23 cellular contexts compared by ENCODE assay signal in genomic region chrX:53598169-53598568, GRCh38.
"Had no signal": no experiment of that assay in that cellular context is flagged by ENCODE, and none has a peak within 500 bp of the region (broad histone marks: within the 10 kb centered on the region; RNA-seq: fewer than 3 reads in every experiment).

No MANE protein-coding gene starts in this region.

- DNase-seq: activated CD4-positive, alpha-beta T cell treated with anti-CD3 and anti-CD28 coated beads for 1 hour; activated CD8-positive, alpha-beta memory T cell treated with anti-CD3 and anti-CD28 coated beads for 24 hours; activated gamma-delta T cell; activated naive CD4-positive, alpha-beta T cell treated with anti-CD3 and anti-CD28 coated beads, Interleukin-2, amount 10 ng/mL, durations not matched to agents 7 days and 5 days; activated T-cell treated with anti-CD3 and anti-CD28 coated beads, Interleukin-2, amount 50 U/mL, for 1 hour; central memory CD4-positive, alpha-beta T cell; foreskin fibroblast; heart left ventricle; kidney glomerular epithelial cell; left lung; lower lobe of right lung; mesendoderm; natural killer cell; right cardiac atrium; stimulated activated CD4-positive, alpha-beta T cell treated with anti-CD3 and anti-CD28 coated beads, Interleukin-15, amount 100 ng/mL, for 24 hours; stimulated activated CD4-positive, alpha-beta T cell treated with anti-CD3 and anti-CD28 coated beads, Interleukin-2, amount 100 ng/mL, for 24 hours; stimulated activated naive CD8-positive, alpha-beta T cell treated with anti-CD3 and anti-CD28 coated beads, Interleukin-15, amount 100 ng/mL, for 72 hours; substantia nigra; T-helper 1 cell; T1000; uterus had no signal

- ATAC-seq: esophagus mucosa; heart left ventricle; left lung; lower lobe of right lung; natural killer cell; right cardiac atrium; stimulated activated naive CD8-positive, alpha-beta T cell treated with anti-CD3 and anti-CD28 coated beads, Interleukin-15, amount 100 ng/mL, for 72 hours had no signal

- H3K27ac Mint-ChIP-seq: activated naive CD4-positive, alpha-beta T cell treated with anti-CD3 and anti-CD28 coated beads, Interleukin-2, amount 10 ng/mL, durations not matched to agents 7 days and 5 days; natural killer cell; stimulated activated naive CD8-positive, alpha-beta T cell treated with anti-CD3 and anti-CD28 coated beads, Interleukin-15, amount 100 ng/mL, for 72 hours; type B pancreatic cell had no signal

- H3K4me3 Mint-ChIP-seq: activated naive CD4-positive, alpha-beta T cell treated with anti-CD3 and anti-CD28 coated beads, Interleukin-2, amount 10 ng/mL, durations not matched to agents 7 days and 5 days; natural killer cell; stimulated activated naive CD8-positive, alpha-beta T cell treated with anti-CD3 and anti-CD28 coated beads, Interleukin-15, amount 100 ng/mL, for 72 hours; type B pancreatic cell had no signal

- H3K9me3 Mint-ChIP-seq: activated naive CD4-positive, alpha-beta T cell treated with anti-CD3 and anti-CD28 coated beads, Interleukin-2, amount 10 ng/mL, durations not matched to agents 7 days and 5 days; natural killer cell; stimulated activated naive CD8-positive, alpha-beta T cell treated with anti-CD3 and anti-CD28 coated beads, Interleukin-15, amount 100 ng/mL, for 72 hours; type B pancreatic cell had no signal

- H3K4me1 Mint-ChIP-seq: activated naive CD4-positive, alpha-beta T cell treated with anti-CD3 and anti-CD28 coated beads, Interleukin-2, amount 10 ng/mL, durations not matched to agents 7 days and 5 days; natural killer cell; stimulated activated naive CD8-positive, alpha-beta T cell treated with anti-CD3 and anti-CD28 coated beads, Interleukin-15, amount 100 ng/mL, for 72 hours had no signal

- H3K36me3 Mint-ChIP-seq: natural killer cell had no signal

- H3K27me3 Mint-ChIP-seq: activated naive CD4-positive, alpha-beta T cell treated with anti-CD3 and anti-CD28 coated beads, Interleukin-2, amount 10 ng/mL, durations not matched to agents 7 days and 5 days; stimulated activated naive CD8-positive, alpha-beta T cell treated with anti-CD3 and anti-CD28 coated beads, Interleukin-15, amount 100 ng/mL, for 72 hours; type B pancreatic cell had no signal
